Comparison of ENCODE assay signal across 1 cellular context in the genomic region with DNA sequence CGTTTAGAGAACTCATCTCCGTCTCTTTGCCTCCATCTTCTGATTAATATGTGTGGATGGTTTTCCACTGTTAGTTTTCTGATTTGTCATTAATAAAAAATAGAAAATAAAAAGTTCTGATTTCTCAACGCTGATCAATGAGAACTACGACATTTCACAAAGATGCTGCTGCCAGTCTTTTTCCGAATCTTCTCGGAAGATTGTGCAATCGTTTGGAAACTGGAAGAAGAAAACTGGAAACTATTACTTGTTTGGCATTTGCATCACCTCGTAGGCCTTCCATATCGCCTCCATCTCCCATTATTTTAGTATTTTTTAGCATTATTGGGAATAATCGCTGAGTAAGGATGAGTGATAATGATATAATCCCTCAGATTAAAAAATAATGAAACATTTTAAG.
TF ChIP-seq lines count a peak whose summit lies in the region.

No MANE protein-coding gene starts in this region.

TF ChIP-seq in IMR-90, 13 proteins besides CTCF, POLR2A, EP300 and RAD21:
- TF ChIP-seq CEBPB (IDR thresholded peaks at IDR 0.05; ENCODE audit: low read depth, low read length) (peak; percentile 85), SMC3 (IDR thresholded peaks at IDR 0.05; ENCODE audit: low read depth, low read length) (no peak)
